Comparison of ENCODE assay signal across 8 cellular contexts in the genomic region with DNA sequence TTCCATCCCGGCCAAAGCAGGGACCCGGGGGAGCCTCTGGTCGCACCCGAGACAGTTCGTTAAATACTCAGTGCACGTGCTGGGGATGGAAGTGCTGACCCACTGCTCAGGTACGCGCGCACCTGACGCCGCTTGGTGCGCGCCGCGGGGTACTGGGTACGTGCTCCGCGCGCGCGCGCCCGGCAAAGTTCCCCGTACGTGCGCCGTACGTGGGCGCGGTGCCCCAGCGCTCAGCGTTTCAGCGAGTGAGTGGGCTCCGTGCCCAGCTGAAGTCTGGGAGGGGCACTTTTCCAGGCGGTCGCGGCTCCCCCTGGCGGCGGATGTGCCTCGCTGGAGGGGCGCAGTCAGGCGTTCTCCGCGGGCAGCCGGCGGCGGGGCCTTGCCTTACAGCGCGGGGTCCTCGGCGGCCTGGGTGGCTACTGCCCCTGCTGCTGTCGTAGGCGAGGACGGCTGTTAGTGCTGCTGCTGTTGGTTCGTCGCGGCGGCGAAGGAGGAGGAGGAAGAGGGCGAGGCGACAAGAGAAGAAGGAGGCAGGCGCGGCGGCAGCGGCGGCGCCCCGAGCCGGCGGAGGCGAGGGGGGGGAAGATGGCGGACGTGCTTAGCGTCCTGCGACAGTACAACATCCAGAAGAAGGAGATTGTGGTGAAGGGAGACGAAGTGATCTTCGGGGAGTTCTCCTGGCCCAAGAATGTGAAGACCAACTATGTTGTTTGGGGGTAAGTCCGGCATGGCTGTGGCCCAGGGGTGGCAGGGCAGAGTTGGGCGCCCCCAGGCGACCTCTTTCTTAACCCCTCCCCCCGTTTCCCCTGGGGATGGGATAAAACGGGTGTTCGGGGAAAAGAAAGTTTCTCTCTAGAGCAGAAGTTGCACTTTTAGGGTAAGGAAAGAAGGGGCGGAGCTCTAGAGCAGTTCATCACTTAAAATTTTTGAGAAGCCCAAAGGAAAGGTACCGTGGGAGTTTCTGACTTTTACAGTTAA. TPM values are rescaled to one million over a fixed set of nuclear protein-coding genes. Genes with fewer than 3 reads are reported as not detected.
DNase-seq lines count a peak whose midpoint lies in the region; FAIRE-seq and TF ChIP-seq lines count a peak whose summit lies in the region.

TSS of gene CDC73 (plus strand) at position 416 of the 978 bp plus-strand sequence. CDS start at position 586, 170 bp downstream.

- H3K4me1 ChIP-seq in suprapubic skin: peaks cover 38% of the 10 kb centered on the region

- FAIRE-seq in frontal cortex (lab: Jason Lieb, UNC): no peak

- TF ChIP-seq EP300 in suprapubic skin (IDR thresholded peaks at IDR 0.05): no peak

- peak within 1 kb of the TSS; percentile 93 for H3K27ac ChIP-seq in suprapubic skin

- peak; percentile 99 for DNase-seq in GM06990 (ENCODE audit: extremely low read depth, insufficient read length)
- DNase-seq in HFF-Myc (ENCODE audit: extremely low read depth, low read depth): peak; percentile 84
- DNase-seq in MV-4-11 (lab: John Stamatoyannopoulos, UW): peak; percentile 95
- peak; percentile 95 for DNase-seq in SK-MEL-5 (ENCODE audit: low read depth, low spot score)
- peak; percentile 100 for DNase-seq in activated naive CD4-positive, alpha-beta T cell treated with Interleukin-2 at 50 U/mL for 16 hours
- DNase-seq in frontal cortex (ENCODE audit: low spot score in 2 of 2): peak; percentile 91 to 94
- peak; percentile 74 to 98 (median 94) for DNase-seq in nucleus accumbens (lab: John Stamatoyannopoulos, UW)
- peak; percentile 98 for DNase-seq in suprapubic skin (ENCODE audit: low spot score in 2 of 2)

- in situ Hi-C loops in SK-MEL-5 (cut with HindIII; ENCODE audit: low pct_unique_long_range_greater_than_20kb, low sequenced_read_pairs): no loop called here

- peak in 1 of 2 donors; percentile 61 for TF ChIP-seq POLR2A in suprapubic skin (IDR thresholded peaks at IDR 0.05)

- no peaks in the 10 kb centered on the region for H3K9me3 ChIP-seq in suprapubic skin

- TF ChIP-seq CTCF in GM06990 (IDR thresholded peaks at IDR 0.05; ENCODE audit: insufficient read depth, low read length, poor library complexity, severe bottlenecking) (peak; percentile 82), HFF-Myc (IDR thresholded peaks at IDR 0.05; ENCODE audit: low read depth, low read length, missing control alignments) (peak; percentile 88), suprapubic skin (IDR thresholded peaks at IDR 0.05) (peak; percentile 95 to 98)

- H3K27me3 ChIP-seq in GM06990 (replicated peaks; ENCODE audit: control insufficient read depth, insufficient read depth, low read length): no peaks in the 10 kb centered on the region
- H3K27me3 ChIP-seq in suprapubic skin: no peaks in the 10 kb centered on the region

- under 1% methylated on average over 46 of the region's 85 CpGs for WGBS in suprapubic skin

- H3K36me3 ChIP-seq in GM06990 (ENCODE audit: control insufficient read depth, insufficient read depth, low read length): peaks cover 2% of the 10 kb centered on the region; the same call in 1 of the 2 replicates
- peaks cover 7% of the 10 kb centered on the region for H3K36me3 ChIP-seq in suprapubic skin

- H3K4me3 ChIP-seq in GM06990 (replicated peaks; ENCODE audit: low read depth, low read length) (peak within 1 kb of the TSS; percentile 97), HFF-Myc (replicated peaks; ENCODE audit: low read depth, low read length) (peak within 1 kb of the TSS; percentile 66), suprapubic skin (peak within 1 kb of the TSS; percentile 74)

RNA-seq across cellular contexts. Expression of gene CDC73, which starts in this region (rescaled TPM):
- 11.3 and 13.4 TPM in 2 replicates for total RNA-seq in SK-MEL-5 (2014; rRNA removed; shearing (Covaris generic))
- polyA plus RNA-seq in SK-MEL-5 (2015; cell fraction: cytosol; rRNA removed): 17.2 and 20.7 TPM in 2 replicates
- 7.9 and 8.2 TPM in 2 replicates for polyA plus RNA-seq in SK-MEL-5 (2015; cell fraction: nucleus; rRNA removed)
- total RNA-seq in frontal cortex: 28.9 TPM
- total RNA-seq in suprapubic skin: 10 to 100 TPM; 17.0 to 30.0 (median 26.6) TPM

Comparison
In these comparisons a context has a peak if more than half of its experiments do, and no peak if none do; other contexts are left out.
1. Peak in every context shown above with its lines: DNase-seq, H3K4me3 ChIP-seq and H3K27ac ChIP-seq.